In genomic region chr13:94057618-94058017, GRCh38 we compare ENCODE assay signal across 19 cellular contexts.
DNase-seq lines count a peak whose midpoint lies in the region; ATAC-seq and TF ChIP-seq lines count a peak whose summit lies in the region.
"Had no signal": no experiment of that assay in that cellular context is flagged by ENCODE, and none has a peak within 500 bp of the region (broad histone marks: within the 10 kb centered on the region; RNA-seq: fewer than 3 reads in every experiment).

No MANE protein-coding gene starts in this region.

- H3K4me3 ChIP-seq in SK-N-MC (peak overlapping the region; percentile 38), adipocyte (ENCODE audit: low read length) (no peak overlapping the region)
- H3K4me3 ChIP-seq: BLaER1, GM12878, HAP-1 had no signal

- no peaks in the 10 kb centered on the region for H3K36me3 Mint-ChIP-seq in mesothelial cell of epicardium
- H3K36me3 Mint-ChIP-seq: CD4-positive, CD25-positive, alpha-beta regulatory T cell; CD8-positive, alpha-beta T cell had no signal

- DNase-seq in SK-N-MC (ENCODE audit: low read depth, low spot score): no peak
- peak; percentile 40 for DNase-seq in adipocyte (ENCODE audit: low read depth)
- DNase-seq in mesothelial cell of epicardium (ENCODE audit: low spot score in 2 of 2, unreplicated experiment in 2 of 2): no peak
- no peak for DNase-seq in NCI-H2196 (lab: John Stamatoyannopoulos, UW; ENCODE audit: unreplicated experiment)
- DNase-seq in NCI-H226: no peak
- DNase-seq: Caco-2; CD4-positive, CD25-positive, alpha-beta regulatory T cell; CD8-positive, alpha-beta T cell; DMS79; EL; GDM1; GOT3; HFFc6 had no signal

- H3K27ac ChIP-seq in SK-N-MC: peak overlapping the region; percentile 61
- H3K27ac ChIP-seq: BLaER1, C4-2B had no signal

- H3K27ac Mint-ChIP-seq in mesothelial cell of epicardium: peak overlapping the region; percentile 84
- H3K27ac Mint-ChIP-seq: B cell; CD4-positive, CD25-positive, alpha-beta regulatory T cell; CD8-positive, alpha-beta T cell; HFFc6 had no signal

- no peak overlapping the region for H3K9ac ChIP-seq in SK-N-MC (ENCODE audit: insufficient read length)
- H3K9ac ChIP-seq in adipocyte (ENCODE audit: low read length): no peak overlapping the region
- H3K9ac ChIP-seq: BLaER1 had no signal

- H3K27me3 ChIP-seq in adipocyte (replicated peaks; ENCODE audit: control insufficient read depth, insufficient read depth, low read length): no peaks in the 10 kb centered on the region
- H3K27me3 ChIP-seq: BLaER1 had no signal

- H3K4me1 ChIP-seq in adipocyte (ENCODE audit: control insufficient read depth, insufficient read depth, low read length): no peaks in the 10 kb centered on the region
- H3K4me1 ChIP-seq: Caco-2 had no signal

- H3K36me3 ChIP-seq in SK-N-MC (ENCODE audit: insufficient read depth, low read length): no peaks in the 10 kb centered on the region
- H3K36me3 ChIP-seq in adipocyte (ENCODE audit: control insufficient read depth, insufficient read depth, low read length, severe bottlenecking): no peaks in the 10 kb centered on the region
- H3K36me3 ChIP-seq: BLaER1, HAP-1 had no signal

- H3K4me3 Mint-ChIP-seq in mesothelial cell of epicardium: no peak overlapping the region
- H3K4me3 Mint-ChIP-seq: B cell; CD4-positive, CD25-positive, alpha-beta regulatory T cell; CD8-positive, alpha-beta T cell; HFFc6 had no signal

- H3K27me3 Mint-ChIP-seq in mesothelial cell of epicardium (ENCODE audit: low read depth): no peaks in the 10 kb centered on the region
- H3K27me3 Mint-ChIP-seq: B cell; CD4-positive, CD25-positive, alpha-beta regulatory T cell had no signal

- no peaks in the 10 kb centered on the region for H3K9me3 Mint-ChIP-seq in mesothelial cell of epicardium
- H3K9me3 Mint-ChIP-seq: CD4-positive, CD25-positive, alpha-beta regulatory T cell; CD8-positive, alpha-beta T cell; HFFc6 had no signal

- H3K4me1 Mint-ChIP-seq in mesothelial cell of epicardium: peaks cover 60% of the 10 kb centered on the region
- H3K4me1 Mint-ChIP-seq: B cell; CD4-positive, CD25-positive, alpha-beta regulatory T cell had no signal

- ATAC-seq in HG02623 (IDR thresholded peaks at IDR 0.05; ENCODE audit: unreplicated experiment): no peak
- ATAC-seq: CD8-positive, alpha-beta T cell; GM12878 had no signal

- H3K9me3 ChIP-seq in SK-N-MC (ENCODE audit: low read depth, low read length): no peaks in the 10 kb centered on the region
- H3K9me3 ChIP-seq in adipocyte (ENCODE audit: control insufficient read depth, low read length): no peaks in the 10 kb centered on the region
- H3K9me3 ChIP-seq: BLaER1, Caco-2, HAP-1 had no signal

- no peak for TF ChIP-seq CTCF in mesothelial cell of epicardium (IDR thresholded peaks at IDR 0.05; ENCODE audit: unreplicated experiment)
